9 cellular contexts compared by ENCODE assay signal in the genomic region with DNA sequence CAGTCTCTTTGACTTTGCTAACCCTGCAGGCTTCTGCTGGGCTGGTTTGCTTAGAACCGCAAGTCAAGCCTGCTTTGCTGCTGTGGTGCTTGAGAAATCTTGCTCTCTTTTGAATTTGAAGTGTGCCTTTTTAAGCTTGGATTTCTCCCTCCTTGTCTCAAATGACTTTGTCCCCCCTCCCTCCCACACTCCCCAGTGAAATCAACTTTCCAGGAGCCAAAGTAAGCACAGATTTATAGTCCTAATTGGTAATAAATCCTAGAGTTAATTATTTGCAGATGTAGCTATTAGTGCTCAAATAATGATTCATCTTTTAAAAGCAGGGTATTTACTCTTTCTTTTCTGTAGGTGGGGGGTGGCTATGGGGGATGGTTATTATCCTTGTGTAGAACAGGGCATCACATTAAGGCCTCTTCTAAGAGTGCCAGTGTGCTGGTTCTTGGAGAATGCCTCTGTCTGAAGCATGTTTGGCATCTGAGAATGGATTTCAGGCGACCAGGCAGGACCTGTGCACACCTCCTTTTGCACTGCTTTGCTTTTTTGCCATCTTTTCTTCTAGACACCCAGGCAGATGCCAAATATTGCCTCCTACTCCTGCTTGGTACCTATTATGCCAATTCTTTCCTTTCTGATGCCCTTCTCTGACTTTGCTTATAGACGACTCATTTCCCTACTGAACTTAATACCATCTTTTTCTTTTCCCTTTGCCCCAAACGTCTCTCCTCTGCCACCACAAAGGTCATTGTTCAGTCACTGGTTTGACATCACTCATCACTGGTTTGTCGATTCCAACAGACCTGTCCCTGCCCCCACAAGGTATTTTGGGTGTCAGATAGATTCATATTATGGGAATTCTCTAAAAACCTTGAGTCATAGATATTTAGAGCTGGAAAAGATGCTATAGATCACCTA. TPM values are rescaled to one million over a fixed set of nuclear protein-coding genes. Genes with fewer than 3 reads are reported as not detected.
A peak's percentile ranks its signal among the peaks of the same experiment; 100 is the strongest.
DNase-seq lines count a peak whose midpoint lies in the region; ATAC-seq and TF ChIP-seq lines count a peak whose summit lies in the region.
"Had no signal": no experiment of that assay in that cellular context is flagged by ENCODE, and none has a peak within 500 bp of the region (broad histone marks: within the 10 kb centered on the region; RNA-seq: fewer than 3 reads in every experiment).

No MANE protein-coding gene starts in this region.

- no peak overlapping the region for H3K4me3 ChIP-seq in AG09309 (ENCODE audit: control insufficient read depth, low read depth, low read length)
- no peak overlapping the region for H3K4me3 ChIP-seq in RWPE2 (ENCODE audit: severe bottlenecking)
- H3K4me3 ChIP-seq in lower lobe of right lung = no peak overlapping the region
- no peak overlapping the region for H3K4me3 ChIP-seq in effector memory CD4-positive, alpha-beta T cell (ENCODE audit: insufficient read depth, low read depth, low read length, poor library complexity, severe bottlenecking)
- no peak overlapping the region for H3K4me3 ChIP-seq in Peyer's patch

- H3K9me3 ChIP-seq in RWPE2 (ENCODE audit: severe bottlenecking) = no peaks in the 10 kb centered on the region
- no peaks in the 10 kb centered on the region for H3K9me3 ChIP-seq in lower lobe of right lung
- no peaks in the 10 kb centered on the region for H3K9me3 ChIP-seq in effector memory CD4-positive, alpha-beta T cell (ENCODE audit: control insufficient read depth, low read length)
- H3K9me3 ChIP-seq in Peyer's patch = no peaks in the 10 kb centered on the region

- no peak for TF ChIP-seq POLR2A in Peyer's patch (IDR thresholded peaks at IDR 0.05)

- H3K36me3 ChIP-seq in RWPE2 (ENCODE audit: low read depth) = no peaks in the 10 kb centered on the region
- no peaks in the 10 kb centered on the region for H3K36me3 ChIP-seq in lower lobe of right lung
- no peaks in the 10 kb centered on the region for H3K36me3 ChIP-seq in effector memory CD4-positive, alpha-beta T cell (ENCODE audit: control insufficient read depth, insufficient read depth, low read length)
- H3K36me3 ChIP-seq in Peyer's patch = no peaks in the 10 kb centered on the region

- H3K27me3 ChIP-seq in RWPE2 (ENCODE audit: insufficient read depth, poor library complexity, severe bottlenecking) = no peaks in the 10 kb centered on the region
- H3K27me3 ChIP-seq in lower lobe of right lung (ENCODE audit: low read depth) = no peaks in the 10 kb centered on the region
- H3K27me3 ChIP-seq in effector memory CD4-positive, alpha-beta T cell (replicated peaks; ENCODE audit: control insufficient read depth, insufficient read depth, low read length, poor library complexity, severe bottlenecking) = peaks cover 2% of the 10 kb centered on the region
- H3K27me3 ChIP-seq in Peyer's patch = no peaks in the 10 kb centered on the region

- DNase-seq in AG09309 (ENCODE audit: low read depth) (peak; percentile 89), HT-29 (ENCODE audit: low spot score) (peak; percentile 68), RWPE2 (ENCODE audit: low spot score) (no peak), lower lobe of right lung (no peak), Peyer's patch (no peak)
- DNase-seq in central memory CD4-positive, alpha-beta T cell = no peak
- no peak for DNase-seq in activated CD4-positive, CD25-positive, alpha-beta regulatory T cell (lab: John Stamatoyannopoulos, UW)
- DNase-seq in effector memory CD4-positive, alpha-beta T cell = no peak
- DNase-seq: NCI-H226 had no signal

- H3K27ac ChIP-seq in RWPE2 (ENCODE audit: poor library complexity, severe bottlenecking) (no peak overlapping the region), lower lobe of right lung (no peak overlapping the region), Peyer's patch (no peak overlapping the region)
- H3K27ac ChIP-seq in effector memory CD4-positive, alpha-beta T cell (ENCODE audit: insufficient read depth, low read length, poor library complexity, severe bottlenecking) = no peak overlapping the region

- intact Hi-C loops in lower lobe of right lung (cut with DNase I) = no loop called here

- TF ChIP-seq CTCF in AG09309 (IDR thresholded peaks at IDR 0.05; ENCODE audit: control insufficient read depth, insufficient read depth, low read depth, low read length, missing control alignments) (no peak), RWPE2 (IDR thresholded peaks at IDR 0.05; ENCODE audit: poor library complexity, severe bottlenecking) (no peak), lower lobe of right lung (IDR thresholded peaks at IDR 0.05) (no peak), Peyer's patch (IDR thresholded peaks at IDR 0.05) (no peak)

- ATAC-seq in RWPE2 (ENCODE audit: low read depth) (peak; percentile 23; the same call in 2 of the 3 replicates), lower lobe of right lung (peak; percentile 8 to 33)

- no peaks in the 10 kb centered on the region for H3K4me1 ChIP-seq in RWPE2 (ENCODE audit: insufficient read depth, poor library complexity, severe bottlenecking)
- no peaks in the 10 kb centered on the region for H3K4me1 ChIP-seq in lower lobe of right lung
- H3K4me1 ChIP-seq in effector memory CD4-positive, alpha-beta T cell (ENCODE audit: control insufficient read depth, insufficient read depth, low read length, poor library complexity, severe bottlenecking) = no peaks in the 10 kb centered on the region
- peaks cover 0 to 14% (median 2%) of the 10 kb centered on the region in 4 donors for H3K4me1 ChIP-seq in Peyer's patch

RNA-seq across cellular contexts. Expression of gene CLDN11, which starts 50.7 kb away (rescaled TPM):
- 0.56 and 0.63 TPM in 2 replicates for total RNA-seq in HT-29 (2014; rRNA removed; shearing (Covaris generic))
- total RNA-seq in lower lobe of right lung (22.4 TPM), Peyer's patch (10 to 100 TPM in 1 of 4 donors, 1 to 10 TPM in 3; 4.1 to 16.6 (median 5.0) TPM)

Comparison
In these comparisons a context has a peak if more than half of its experiments do, and no peak if none do; other contexts are left out.
1. DNase-seq: peak in AG09309 (single experiment) and HT-29 (single experiment); none in RWPE2 (single experiment), lower lobe of right lung (single experiment), central memory CD4-positive, alpha-beta T cell (single experiment), activated CD4-positive, CD25-positive, alpha-beta regulatory T cell (0 of 4), effector memory CD4-positive, alpha-beta T cell (0 of 3) and Peyer's patch (0 of 3).